17 cellular contexts compared by ENCODE assay signal in the genomic region with DNA sequence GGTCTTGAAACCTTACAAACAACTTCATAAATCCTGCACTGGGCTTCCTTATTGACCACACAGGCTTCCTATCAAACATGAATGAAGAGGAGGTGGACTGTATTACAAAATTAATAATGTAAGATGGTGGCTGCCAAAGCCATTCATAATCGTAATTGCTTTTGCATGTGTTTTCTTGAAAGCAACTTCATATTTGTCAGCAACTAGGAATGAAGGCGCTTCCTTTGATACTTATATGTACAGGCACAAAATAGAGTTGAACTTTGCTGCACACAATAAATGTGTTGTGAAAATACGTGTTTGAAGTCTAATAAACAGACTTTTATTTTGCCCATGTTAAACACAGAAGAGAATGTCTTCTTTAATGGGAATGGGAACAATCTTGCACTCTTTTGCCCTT.
DNase-seq lines count a peak whose midpoint lies in the region; ATAC-seq and TF ChIP-seq lines count a peak whose summit lies in the region.
"Had no signal": no experiment of that assay in that cellular context is flagged by ENCODE, and none has a peak within 500 bp of the region (broad histone marks: within the 10 kb centered on the region; RNA-seq: fewer than 3 reads in every experiment).

No MANE protein-coding gene starts in this region.

- WGBS in IMR-90 (ENCODE audit: extremely low coverage in 2 of 2, insufficient read length in 1 of 2), 2 experiments, result no CpG with 5 or more reads among the region's 3 CpGs

- H3K23ac ChIP-seq in IMR-90 (ENCODE audit: low read depth, low read length), result no peak overlapping the region

- H2AK9ac ChIP-seq in IMR-90 (replicated peaks; ENCODE audit: low read depth, low read length, poor library complexity), result no peak overlapping the region

- H3K4me2 ChIP-seq in IMR-90 (ENCODE audit: low read depth, low read length) (no peak overlapping the region), GM23338 (no peak overlapping the region)

- no peaks in the 10 kb centered on the region; the same call in 1 of the 2 replicates for H3K9me2 ChIP-seq in GM23338 (ENCODE audit: insufficient read depth)

- no peak overlapping the region for H3K9ac ChIP-seq in IMR-90 (ENCODE audit: low read depth, low read length)

- no peak for TF ChIP-seq RAD21 in IMR-90 (IDR thresholded peaks at IDR 0.05; ENCODE audit: low read length)

- no peak overlapping the region for H3K27ac Mint-ChIP-seq in GM23338
- H3K27ac Mint-ChIP-seq: CD4-positive, CD25-positive, alpha-beta regulatory T cell; CD8-positive, alpha-beta memory T cell; H9; IgD-negative memory B cell had no signal

- H3K79me1 ChIP-seq in IMR-90 (ENCODE audit: low read depth in 1 of 2, low read length in 2 of 2), result no peaks in the 10 kb centered on the region

- H3K27me3 Mint-ChIP-seq in GM23338 (ENCODE audit: insufficient read depth, low read depth, poor library complexity), result peaks cover 3% of the 10 kb centered on the region
- H3K27me3 Mint-ChIP-seq: CD4-positive, CD25-positive, alpha-beta regulatory T cell; CD8-positive, alpha-beta memory T cell; IgD-negative memory B cell had no signal

- peak overlapping the region; percentile 31; the same call in 1 of the 2 replicates for H2BK20ac ChIP-seq in IMR-90 (ENCODE audit: low read depth, low read length)

- no peaks in the 10 kb centered on the region for H3K79me2 ChIP-seq in GM23338 (replicated peaks; ENCODE audit: insufficient read depth)

- BruUV-seq in IMR-90 (replicated peaks; lab: Mats Ljungman, UMichigan), result no TSS peak

- DNase-seq in EH (ENCODE audit: low read depth), result peak; percentile 29
- no peak for DNase-seq in IMR-90
- peak; percentile 27 for DNase-seq in fibroblast of gingiva (ENCODE audit: low read depth)
- DNase-seq in foreskin melanocyte, result peak; percentile 13
- DNase-seq in GM23338 (ENCODE audit: low spot score), result no peak
- no peak for DNase-seq in NCI-H2107 treated with DMSO at 0.1 percent for 48 hours (lab: John Stamatoyannopoulos, UW; ENCODE audit: unreplicated experiment)
- DNase-seq in T-helper 1 cell, result no peak
- DNase-seq: BE2C; C1 segment of cervical spinal cord; CD4-positive, CD25-positive, alpha-beta regulatory T cell; CD8-positive, alpha-beta memory T cell; DMS79 treated with DMSO at 0.1 percent for 48 hours; EL; H9; Karpas-422; KBM-7 had no signal

- peaks cover 29% of the 10 kb centered on the region for H3K9me1 ChIP-seq in IMR-90 (ENCODE audit: insufficient read depth, low read length)

- H2BK15ac ChIP-seq in IMR-90 (ENCODE audit: low read depth, low read length), result no peak overlapping the region

- H4K20me1 ChIP-seq in IMR-90 (ENCODE audit: insufficient read depth, low read length), result no peaks in the 10 kb centered on the region
- H4K20me1 ChIP-seq in GM23338 (replicated peaks; ENCODE audit: insufficient read depth), result no peaks in the 10 kb centered on the region

- H3K9me3 Mint-ChIP-seq in GM23338, result no peaks in the 10 kb centered on the region
- H3K9me3 Mint-ChIP-seq: CD4-positive, CD25-positive, alpha-beta regulatory T cell; CD8-positive, alpha-beta memory T cell; H9; IgD-negative memory B cell had no signal

- intact Hi-C loops in IMR-90 (cut with micrococcal nuclease), result loop anchor here (10.0 kb wide), 1 partner anchor 397 kb away; no protein-coding TSS in a partner anchor

- H3K56ac ChIP-seq in IMR-90 (ENCODE audit: extremely low read depth, insufficient read depth, low read length), result no peak overlapping the region

- H3K27ac ChIP-seq in IMR-90 (ENCODE audit: insufficient read depth, low read length), result no peak overlapping the region
- no peak overlapping the region for H3K27ac ChIP-seq in GM23338 (ENCODE audit: low read depth)

- H3K36me3 ChIP-seq in IMR-90 (ENCODE audit: control insufficient read depth, insufficient read depth, low read length) (no peaks in the 10 kb centered on the region), GM23338 (ENCODE audit: insufficient read depth) (no peaks in the 10 kb centered on the region; the same call in 1 of the 2 replicates)
- H3K36me3 ChIP-seq: BE2C had no signal

- POLR2A ChIA-PET in IMR-90 (lab: Charles Lee; ENCODE audit: unreplicated experiment), result no interaction called here

- in situ Hi-C loops in IMR-90 (cut with MboI; ENCODE audit: low sequenced_read_pairs), result no loop called here

- no peak overlapping the region for H4K8ac ChIP-seq in IMR-90 (ENCODE audit: low read depth in 2 of 2, low read length in 2 of 2)

- ATAC-seq in IMR-90 (ENCODE audit: low read depth), result no peak
- ATAC-seq in GM23338, result no peak

- H3K4me1 ChIP-seq in IMR-90 (ENCODE audit: control insufficient read depth, insufficient read depth, low read length) (peaks cover 12% of the 10 kb centered on the region), GM23338 (ENCODE audit: insufficient read depth) (peaks cover 3% of the 10 kb centered on the region; the same call in 1 of the 2 replicates)
- H3K4me1 ChIP-seq: BE2C had no signal

- H3K4me3 ChIP-seq in IMR-90 (ENCODE audit: insufficient read depth, low read depth, low read length) (no peak overlapping the region), GM23338 (no peak overlapping the region)

- TF ChIP-seq CTCF in IMR-90 (conservative IDR thresholded peaks at IDR 0.05; ENCODE audit: low read depth, low read length) (no peak), GM23338 (conservative IDR thresholded peaks at IDR 0.05; ENCODE audit: low read depth in 2 of 2) (no peak)

- H3K9me3 ChIP-seq in IMR-90 (ENCODE audit: control insufficient read depth, insufficient read depth, low read length), result no peaks in the 10 kb centered on the region
- H3K9me3 ChIP-seq: BE2C had no signal

- no peaks in the 10 kb centered on the region for H3K36me3 Mint-ChIP-seq in GM23338 (ENCODE audit: low read depth)
- H3K36me3 Mint-ChIP-seq: CD4-positive, CD25-positive, alpha-beta regulatory T cell had no signal

- peak overlapping the region; percentile 59; the same call in 1 of the 2 replicates for H3K18ac ChIP-seq in IMR-90 (ENCODE audit: low read depth, low read length)

- H3K14ac ChIP-seq in IMR-90 (replicated peaks; ENCODE audit: low read depth, low read length), result no peak overlapping the region

- H2BK120ac ChIP-seq in IMR-90 (ENCODE audit: low read depth, low read length), result 0 out of 2 replicates have a peak overlapping the region, but pooled peaks have one; percentile 3

- H3K4me1 Mint-ChIP-seq in GM23338, result peaks cover 5% of the 10 kb centered on the region; the same call in 2 of the 3 replicates
- H3K4me1 Mint-ChIP-seq: CD4-positive, CD25-positive, alpha-beta regulatory T cell; CD8-positive, alpha-beta memory T cell; IgD-negative memory B cell had no signal

- H2AFZ ChIP-seq in IMR-90 (replicated peaks; ENCODE audit: low read length, poor library complexity), result no peak overlapping the region
- no peak overlapping the region for H2AFZ ChIP-seq in GM23338

- H3K27me3 ChIP-seq in IMR-90 (ENCODE audit: control insufficient read depth, insufficient read depth, low read length) (no peaks in the 10 kb centered on the region), GM23338 (ENCODE audit: insufficient read depth) (no peaks in the 10 kb centered on the region)
- H3K27me3 ChIP-seq: BE2C had no signal

- 0 out of 2 replicates have a peak overlapping the region, but pooled peaks have one; percentile 8 for H4K91ac ChIP-seq in IMR-90 (ENCODE audit: insufficient read depth, low read depth, low read length)

- H3K4ac ChIP-seq in IMR-90 (ENCODE audit: low read depth, low read length), result no peak overlapping the region

- CTCF ChIA-PET in IMR-90 (lab: Yijun Ruan, JAX), result interaction anchor here (0.6 kb wide), 1 partner anchor 10 kb away, joined by 3 read pairs; no protein-coding TSS in a partner anchor

- no peak overlapping the region for H3K4me3 Mint-ChIP-seq in GM23338
- H3K4me3 Mint-ChIP-seq: CD4-positive, CD25-positive, alpha-beta regulatory T cell; CD8-positive, alpha-beta memory T cell; H9; IgD-negative memory B cell had no signal

- peak overlapping the region; percentile 17; the same call in 1 of the 2 replicates for H2AK5ac ChIP-seq in IMR-90 (ENCODE audit: low read depth, low read length)

- TF ChIP-seq POLR2A in IMR-90 (IDR thresholded peaks at IDR 0.05; ENCODE audit: low read depth, low read length), result no peak

- H3F3A ChIP-seq in GM23338 (replicated peaks; ENCODE audit: low read depth), result no peaks in the 10 kb centered on the region

- no peak overlapping the region for H4K5ac ChIP-seq in IMR-90 (ENCODE audit: low read depth, low read length)

- dilution Hi-C loops in IMR-90 (cut with HindIII; ENCODE audit: low sequenced_read_pairs, unreplicated experiment), result no loop called here

- H2BK5ac ChIP-seq in IMR-90 (ENCODE audit: low read depth, low read length, poor library complexity, severe bottlenecking), result no peak overlapping the region

TF ChIP-seq in IMR-90, 13 proteins besides CTCF, POLR2A, EP300 and RAD21 (continues in another document):
- TF ChIP-seq CEBPB (IDR thresholded peaks at IDR 0.05; ENCODE audit: low read depth, low read length) (no peak), RFX5 (IDR thresholded peaks at IDR 0.05; ENCODE audit: low read depth, low read length) (no peak), MAFK (IDR thresholded peaks at IDR 0.05; ENCODE audit: low read depth, low read length) (no peak), RCOR1 (IDR thresholded peaks at IDR 0.05; ENCODE audit: insufficient replicate concordance, low read length) (no peak), CHD1 (IDR thresholded peaks at IDR 0.05; ENCODE audit: low read depth, low read length) (no peak), MAZ (IDR thresholded peaks at IDR 0.05; ENCODE audit: borderline replicate concordance, low read depth, low read length) (no peak), BHLHE40 (IDR thresholded peaks at IDR 0.05; ENCODE audit: low read depth, low read length) (no peak), MXI1 (IDR thresholded peaks at IDR 0.05; ENCODE audit: borderline replicate concordance, low read depth, low read length) (no peak)

Comparison
In these comparisons a context has a peak if more than half of its experiments do, and no peak if none do; other contexts are left out.
1. DNase-seq: peak in EH (single experiment), fibroblast of gingiva (single experiment) and foreskin melanocyte (single experiment); none in IMR-90 (single experiment), GM23338 (single experiment), NCI-H2107 treated with DMSO at 0.1 percent for 48 hours (single experiment) and T-helper 1 cell (0 of 5).